ENCODE assay signal across 17 cellular contexts in genomic region chr21:36769051-36769867, GRCh38.
DNase-seq lines count a peak whose midpoint lies in the region; FAIRE-seq and TF ChIP-seq lines count a peak whose summit lies in the region.
"Had no signal": no experiment of that assay in that cellular context is flagged by ENCODE, and none has a peak within 500 bp of the region (broad histone marks: within the 10 kb centered on the region; RNA-seq: fewer than 3 reads in every experiment).

No MANE protein-coding gene starts in this region.

- TF ChIP-seq CTCF in brain (conservative IDR thresholded peaks at IDR 0.05) (no peak), type B pancreatic cell (conservative IDR thresholded peaks at IDR 0.05) (no peak)

- DNase-seq in NCI-H1092 treated with DMSO at 0.1 percent for 48 hours (lab: John Stamatoyannopoulos, UW) (peak; percentile 57), NCI-H1092 (lab: John Stamatoyannopoulos, UW) (no peak), type B pancreatic cell (ENCODE audit: extremely low spot score, unreplicated experiment) (no peak), amniotic stem cell (lab: John Stamatoyannopoulos, UW) (no peak), GM19239 (ENCODE audit: insufficient read length, low spot score) (no peak), NOMO-1 treated with DMSO at 0.1 percent for 48 hours (lab: John Stamatoyannopoulos, UW; ENCODE audit: unreplicated experiment) (no peak)
- DNase-seq: activated CD4-positive, alpha-beta T cell treated with anti-CD3 and anti-CD28 coated beads for 1 hour; DMS53; SIG-M5; stimulated activated CD4-positive, alpha-beta T cell treated with anti-CD3 and anti-CD28 coated beads, Interleukin-2, amount 100 ng/mL, for 48 hours had no signal

- H3K27me3 ChIP-seq in layer of hippocampus (ENCODE audit: control insufficient read depth, insufficient read depth, low read length) = no peaks in the 10 kb centered on the region
- H3K27me3 ChIP-seq: cardiac muscle cell had no signal

- H3K27ac ChIP-seq in layer of hippocampus (ENCODE audit: low read depth, low read length) = peak overlapping the region; percentile 85
- H3K27ac ChIP-seq: 22Rv1, cardiac muscle cell, parathyroid adenoma had no signal

- H3K4me3 Mint-ChIP-seq in brain (peak overlapping the region in 3 of 5 experiments; percentile 39 to 64 (median 39)), type B pancreatic cell (peak overlapping the region; percentile 1)
- H3K4me3 Mint-ChIP-seq: stimulated activated naive CD8-positive, alpha-beta T cell treated with anti-CD3 and anti-CD28 coated beads, Interleukin-15, Interleukin-2, amounts not matched to agents 100 ng/mL and 50 ng/mL, for 24 hours had no signal

- H3K36me3 Mint-ChIP-seq in brain = peaks cover 9% of the 10 kb centered on the region
- peaks cover 5% of the 10 kb centered on the region for H3K36me3 Mint-ChIP-seq in type B pancreatic cell

- H3K27ac Mint-ChIP-seq in brain = peak overlapping the region; percentile 75 to 97 (median 89)
- H3K27ac Mint-ChIP-seq in type B pancreatic cell = no peak overlapping the region
- H3K27ac Mint-ChIP-seq: stimulated activated naive CD8-positive, alpha-beta T cell treated with anti-CD3 and anti-CD28 coated beads, Interleukin-15, Interleukin-2, amounts not matched to agents 100 ng/mL and 50 ng/mL, for 24 hours had no signal

- H3K9me3 Mint-ChIP-seq in brain (no peaks in the 10 kb centered on the region), type B pancreatic cell (peaks cover 4% of the 10 kb centered on the region)
- H3K9me3 Mint-ChIP-seq: stimulated activated naive CD8-positive, alpha-beta T cell treated with anti-CD3 and anti-CD28 coated beads, Interleukin-15, Interleukin-2, amounts not matched to agents 100 ng/mL and 50 ng/mL, for 24 hours had no signal

- H3K4me1 Mint-ChIP-seq in brain (peaks cover 41% of the 10 kb centered on the region), type B pancreatic cell (ENCODE audit: unreplicated experiment) (peaks cover 34% of the 10 kb centered on the region)

- H3K27me3 Mint-ChIP-seq in brain (no peaks in the 10 kb centered on the region), type B pancreatic cell (no peaks in the 10 kb centered on the region)
- H3K27me3 Mint-ChIP-seq: stimulated activated naive CD8-positive, alpha-beta T cell treated with anti-CD3 and anti-CD28 coated beads, Interleukin-15, Interleukin-2, amounts not matched to agents 100 ng/mL and 50 ng/mL, for 24 hours had no signal

- no peak for FAIRE-seq in GM19239 (lab: Jason Lieb, UNC)
- FAIRE-seq: GM12892 had no signal
